19 cellular contexts compared by ENCODE assay signal in the genomic region with DNA sequence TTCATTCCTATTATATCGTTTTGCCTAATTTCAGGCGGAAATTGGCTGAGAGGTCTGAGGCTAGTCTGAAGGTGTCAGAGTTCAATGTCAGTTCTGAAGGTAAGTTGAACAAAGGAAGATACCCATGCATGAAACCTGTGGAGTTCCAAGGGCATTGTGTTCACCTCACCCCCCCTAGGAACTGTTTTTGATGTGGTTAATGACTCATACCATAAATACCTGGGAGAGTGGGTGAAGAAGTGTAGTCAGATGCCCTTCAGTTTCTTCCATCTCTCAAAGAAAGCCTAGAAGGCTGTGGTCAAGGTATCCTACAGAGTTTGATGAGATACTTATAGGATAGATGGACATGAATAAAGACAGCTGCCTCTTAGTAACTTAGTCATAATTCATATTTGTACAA. TPM values are rescaled to one million over a fixed set of nuclear protein-coding genes. Genes with fewer than 3 reads are reported as not detected.
A peak's percentile ranks its signal among the peaks of the same experiment; 100 is the strongest.
DNase-seq lines count a peak whose midpoint lies in the region; ATAC-seq, FAIRE-seq and TF ChIP-seq lines count a peak whose summit lies in the region.
"Had no signal": no experiment of that assay in that cellular context is flagged by ENCODE, and none has a peak within 500 bp of the region (broad histone marks: within the 10 kb centered on the region; RNA-seq: fewer than 3 reads in every experiment).

No MANE protein-coding gene starts in this region.

- TF ChIP-seq CTCF in PC-3 (conservative IDR thresholded peaks at IDR 0.05; ENCODE audit: low read depth, low read length) (no peak), epithelial cell of esophagus (IDR thresholded peaks at IDR 0.05; ENCODE audit: insufficient read depth, low read depth, low read length, missing control alignments) (no peak), kidney (IDR thresholded peaks at IDR 0.05; ENCODE audit: borderline replicate concordance, extremely low read depth, insufficient read depth) (no peak)

- no peak overlapping the region for H3K27ac ChIP-seq in PC-3 (ENCODE audit: low read length)
- no peak overlapping the region for H3K27ac ChIP-seq in kidney (ENCODE audit: low read depth in 2 of 2, low read length in 2 of 2)
- H3K27ac ChIP-seq: GM23248, KMS-11 had no signal

- no peak overlapping the region for H3K27ac Mint-ChIP-seq in activated naive CD4-positive, alpha-beta T cell treated with anti-CD3 and anti-CD28 coated beads, Interleukin-2, amount 50 U/mL, for 24 hours
- H3K27ac Mint-ChIP-seq in activated naive CD4-positive, alpha-beta T cell treated with anti-CD3 and anti-CD28 coated beads, Interleukin-2, amount 10 ng/mL, durations not matched to agents 7 days and 5 days = no peak overlapping the region

- H3K4me1 Mint-ChIP-seq in activated naive CD4-positive, alpha-beta T cell treated with anti-CD3 and anti-CD28 coated beads, Interleukin-2, amount 50 U/mL, for 24 hours = peaks cover 16% of the 10 kb centered on the region
- peaks cover 25% of the 10 kb centered on the region for H3K4me1 Mint-ChIP-seq in activated naive CD4-positive, alpha-beta T cell treated with anti-CD3 and anti-CD28 coated beads, Interleukin-2, amount 10 ng/mL, durations not matched to agents 7 days and 5 days

- CTCF ChIA-PET in activated naive CD4-positive, alpha-beta T cell treated with anti-CD3 and anti-CD28 coated beads, Interleukin-2, amount 10 ng/mL, durations not matched to agents 7 days and 5 days (lab: Charles Lee) = no interaction called here
- CTCF ChIA-PET in HEK293T (lab: Yijun Ruan, JAX) (no interaction called here), PC-3 (lab: Charles Lee) (no interaction called here)

- H3K36me3 ChIP-seq in PC-3 (ENCODE audit: low read depth, low read length) (peaks cover 35% of the 10 kb centered on the region), kidney (ENCODE audit: control insufficient read depth in 1 of 2, insufficient read depth in 2 of 2, low read length in 2 of 2) (peaks cover 0 to 15% of the 10 kb centered on the region in 2 donors)

- H3K9ac ChIP-seq in PC-3 (ENCODE audit: low read length) (no peak overlapping the region), kidney (ENCODE audit: low read length in 2 of 2) (no peak overlapping the region)
- H3K9ac ChIP-seq: GM23248, KMS-11 had no signal

- H3K4me3 ChIP-seq in PC-3 (ENCODE audit: low read length) (no peak overlapping the region), epithelial cell of esophagus (ENCODE audit: low read length) (no peak overlapping the region), kidney (ENCODE audit: low read length in 2 of 2) (no peak overlapping the region)
- H3K4me3 ChIP-seq: GM23248 had no signal

- peak; percentile 23; the same call in 1 of the 2 replicates for ATAC-seq in PC-3

- intact Hi-C loops in PC-3 (cut with micrococcal nuclease) (loop anchor here (5.0 to 10.0 kb wide), 2 partner anchors 66 to 304 kb away; partner anchors contain the start of gene ZDHHC9), kidney (cut with DNase I) (no loop called here)

- H3F3A ChIP-seq in PC-3 (ENCODE audit: low read length, unreplicated experiment) = no peaks in the 10 kb centered on the region

- H3K4me3 Mint-ChIP-seq in activated naive CD4-positive, alpha-beta T cell treated with anti-CD3 and anti-CD28 coated beads, Interleukin-2, amount 50 U/mL, for 24 hours = peak overlapping the region; percentile 26
- H3K4me3 Mint-ChIP-seq in activated naive CD4-positive, alpha-beta T cell treated with anti-CD3 and anti-CD28 coated beads, Interleukin-2, amount 10 ng/mL, durations not matched to agents 7 days and 5 days = no peak overlapping the region

- FAIRE-seq in kidney (lab: Jason Lieb, UNC) = no peak
- FAIRE-seq: G401.6, RCC 7860 had no signal

- H4K20me1 ChIP-seq in PC-3 (ENCODE audit: low read length) = no peaks in the 10 kb centered on the region

- H2AFZ ChIP-seq in PC-3 (ENCODE audit: low read length) = no peak overlapping the region
- H2AFZ ChIP-seq: GM23248 had no signal

- H3K36me3 Mint-ChIP-seq in activated naive CD4-positive, alpha-beta T cell treated with anti-CD3 and anti-CD28 coated beads, Interleukin-2, amount 50 U/mL, for 24 hours = peaks cover 9% of the 10 kb centered on the region
- H3K36me3 Mint-ChIP-seq in activated naive CD4-positive, alpha-beta T cell treated with anti-CD3 and anti-CD28 coated beads, Interleukin-2, amount 10 ng/mL, durations not matched to agents 7 days and 5 days = peaks cover 24% of the 10 kb centered on the region

- H3K27me3 ChIP-seq in PC-3 (ENCODE audit: low read length) = no peaks in the 10 kb centered on the region

- no peaks in the 10 kb centered on the region for H3K9me3 Mint-ChIP-seq in activated naive CD4-positive, alpha-beta T cell treated with anti-CD3 and anti-CD28 coated beads, Interleukin-2, amount 50 U/mL, for 24 hours
- no peaks in the 10 kb centered on the region for H3K9me3 Mint-ChIP-seq in activated naive CD4-positive, alpha-beta T cell treated with anti-CD3 and anti-CD28 coated beads, Interleukin-2, amount 10 ng/mL, durations not matched to agents 7 days and 5 days

- H3K4me1 ChIP-seq in PC-3 (ENCODE audit: insufficient read depth, low read length) (peaks cover 22% of the 10 kb centered on the region), kidney (ENCODE audit: control insufficient read depth in 1 of 2, insufficient read depth in 1 of 2, low read depth in 1 of 2, low read length in 2 of 2) (no peaks in the 10 kb centered on the region)
- H3K4me1 ChIP-seq: Caco-2 had no signal

- BruUV-seq in PC-3 (replicated peaks; lab: Mats Ljungman, UMichigan) = no TSS peak

- no peak overlapping the region for H3K4me2 ChIP-seq in PC-3 (ENCODE audit: low read length)
- H3K4me2 ChIP-seq: KMS-11 had no signal

- H3K9me3 ChIP-seq in PC-3 (ENCODE audit: low read length) (no peaks in the 10 kb centered on the region), kidney (ENCODE audit: control insufficient read depth in 1 of 2, low read length in 2 of 2) (no peaks in the 10 kb centered on the region)
- H3K9me3 ChIP-seq: Caco-2 had no signal

- no peaks in the 10 kb centered on the region for H3K9me2 ChIP-seq in PC-3 (replicated peaks; ENCODE audit: low read length)

- no peak for DNase-seq in activated naive CD4-positive, alpha-beta T cell treated with anti-CD3 and anti-CD28 coated beads, Interleukin-2, amount 10 ng/mL, durations not matched to agents 7 days and 5 days
- DNase-seq in HEK293T (ENCODE audit: extremely low spot score) (peak; percentile 3), PC-3 (peak; percentile 74), epithelial cell of esophagus (ENCODE audit: low read depth) (peak; percentile 22), hypothalamus (lab: John Stamatoyannopoulos, UW) (no peak), DMS114 treated with DMSO at 0.1 percent for 48 hours (lab: John Stamatoyannopoulos, UW; ENCODE audit: unreplicated experiment) (no peak), kidney (no peak)
- DNase-seq: Caco-2, DMS79 treated with DMSO at 0.1 percent for 48 hours, MM.1S, NCI-H1092 treated with DMSO at 0.1 percent for 48 hours, NCI-H2227 treated with DMSO at 0.1 percent for 48 hours, NCI-H524, SIG-M5 had no signal

- H3K27me3 Mint-ChIP-seq in activated naive CD4-positive, alpha-beta T cell treated with anti-CD3 and anti-CD28 coated beads, Interleukin-2, amount 50 U/mL, for 24 hours = no peaks in the 10 kb centered on the region
- H3K27me3 Mint-ChIP-seq in activated naive CD4-positive, alpha-beta T cell treated with anti-CD3 and anti-CD28 coated beads, Interleukin-2, amount 10 ng/mL, durations not matched to agents 7 days and 5 days = no peaks in the 10 kb centered on the region

- peaks cover 31% of the 10 kb centered on the region for H3K79me2 ChIP-seq in PC-3 (ENCODE audit: low read length)

- POLR2A ChIA-PET in HEK293T (lab: Yijun Ruan, JAX) (no interaction called here), PC-3 (lab: Charles Lee; ENCODE audit: unreplicated experiment) (no interaction called here)

TF ChIP-seq in HEK293T, 16 proteins besides CTCF, POLR2A, EP300 and RAD21:
- no peak for TF ChIP-seq L3MBTL2 (conservative IDR thresholded peaks at IDR 0.05)
- no peak for TF ChIP-seq FOXK2 (IDR thresholded peaks at IDR 0.05)
- no peak for TF ChIP-seq BHLHE40 (IDR thresholded peaks at IDR 0.05; ENCODE audit: borderline replicate concordance)
- TF ChIP-seq SP1 (IDR thresholded peaks at IDR 0.05) = no peak
- no peak for TF ChIP-seq PKNOX1 (IDR thresholded peaks at IDR 0.05)
- TF ChIP-seq SUZ12 (IDR thresholded peaks at IDR 0.05) = no peak
- TF ChIP-seq ELF4 (IDR thresholded peaks at IDR 0.05) = no peak
- no peak for TF ChIP-seq CTBP1 (IDR thresholded peaks at IDR 0.05; ENCODE audit: borderline replicate concordance)
- no peak for TF ChIP-seq HDGF (IDR thresholded peaks at IDR 0.05; ENCODE audit: borderline replicate concordance)
- TF ChIP-seq TARDBP (IDR thresholded peaks at IDR 0.05) = no peak
- no peak for TF ChIP-seq FOXM1 (IDR thresholded peaks at IDR 0.05; ENCODE audit: borderline replicate concordance)
- TF ChIP-seq NFRKB (IDR thresholded peaks at IDR 0.05) = no peak
- no peak for TF ChIP-seq FOXA1 (IDR thresholded peaks at IDR 0.05)
- no peak for TF ChIP-seq ARNT (IDR thresholded peaks at IDR 0.05)
- TF ChIP-seq LEF1 (IDR thresholded peaks at IDR 0.05; ENCODE audit: borderline replicate concordance) = no peak
- no peak for TF ChIP-seq ZNF384 (IDR thresholded peaks at IDR 0.05)

RNA-seq across cellular contexts. Expression of gene UTP14A, which starts 2.7 kb away (rescaled TPM):
- total RNA-seq in PC-3 (2014; rRNA removed) (20.2 and 40.5 TPM in 2 replicates), kidney (15.3 TPM)
- polyA plus RNA-seq in kidney (ENCODE audit: insufficient read depth, low read depth, low replicate concordance) = 7.7 TPM

Comparison
In these comparisons a context has a peak if more than half of its experiments do, and no peak if none do; other contexts are left out.
1. DNase-seq: peak in HEK293T (single experiment), PC-3 (single experiment) and epithelial cell of esophagus (single experiment); none in activated naive CD4-positive, alpha-beta T cell treated with anti-CD3 and anti-CD28 coated beads, Interleukin-2, amount 10 ng/mL, durations not matched to agents 7 days and 5 days (single experiment), hypothalamus (0 of 51), DMS114 treated with DMSO at 0.1 percent for 48 hours (single experiment) and kidney (single experiment).